Comparison of ENCODE assay signal across 14 cellular contexts in genomic region chr12:53560386-53560785, GRCh38. TPM values are rescaled to one million over a fixed set of nuclear protein-coding genes. Genes with fewer than 3 reads are reported as not detected.
DNase-seq lines count a peak whose midpoint lies in the region; ATAC-seq and TF ChIP-seq lines count a peak whose summit lies in the region.
"Had no signal": no experiment of that assay in that cellular context is flagged by ENCODE, and none has a peak within 500 bp of the region (broad histone marks: within the 10 kb centered on the region; RNA-seq: fewer than 3 reads in every experiment).

No MANE protein-coding gene starts in this region.

- H2BK120ac ChIP-seq in neuronal stem cell (ENCODE audit: low read depth, low read length) = no peak overlapping the region

- no peak overlapping the region for H3K4me3 ChIP-seq in Panc1 (ENCODE audit: low read depth in 2 of 2, low read length in 2 of 2)
- no peak overlapping the region for H3K4me3 ChIP-seq in neuronal stem cell (ENCODE audit: low read length in 2 of 2)
- H3K4me3 ChIP-seq: SJCRH30, transverse colon had no signal

- H3K18ac ChIP-seq in neuronal stem cell (ENCODE audit: low read length) = no peak overlapping the region

- no peak overlapping the region for H2AFZ ChIP-seq in neuronal stem cell (ENCODE audit: low read length)

- H3K4me1 Mint-ChIP-seq in nephron (peaks cover 50% of the 10 kb centered on the region), endothelial cell (ENCODE audit: unreplicated experiment) (peaks cover 4% of the 10 kb centered on the region)

- no peak overlapping the region for H2AK5ac ChIP-seq in neuronal stem cell (ENCODE audit: low read depth, low read length)

- H3K27ac Mint-ChIP-seq in nephron (peak overlapping the region; percentile 18 to 80 (median 76)), endothelial cell (ENCODE audit: unreplicated experiment) (no peak overlapping the region)
- H3K27ac Mint-ChIP-seq: activated naive CD4-positive, alpha-beta T cell treated with anti-CD3 and anti-CD28 coated beads, Interleukin-2, amount 10 ng/mL, durations not matched to agents 7 days and 5 days had no signal

- intact Hi-C loops in Panc1 (cut with micrococcal nuclease; ENCODE audit: unreplicated experiment) = no loop called here

- H4K8ac ChIP-seq in neuronal stem cell (ENCODE audit: low read depth, low read length) = no peak overlapping the region

- H3K27me3 Mint-ChIP-seq in nephron (ENCODE audit: low read depth) (no peaks in the 10 kb centered on the region), endothelial cell (ENCODE audit: unreplicated experiment) (peaks cover 2% of the 10 kb centered on the region)
- H3K27me3 Mint-ChIP-seq: activated naive CD4-positive, alpha-beta T cell treated with anti-CD3 and anti-CD28 coated beads, Interleukin-2, amount 10 ng/mL, durations not matched to agents 7 days and 5 days; CD8-positive, alpha-beta memory T cell had no signal

- in situ Hi-C loops in Panc1 (cut with HindIII; ENCODE audit: low pct_unique_long_range_greater_than_20kb, low sequenced_read_pairs) = no loop called here

- no peak overlapping the region for H2BK5ac ChIP-seq in neuronal stem cell (ENCODE audit: low read length)

- no peak overlapping the region for H3K4me2 ChIP-seq in neuronal stem cell (ENCODE audit: insufficient read depth, low read length, poor library complexity, severe bottlenecking)

- H3K36me3 Mint-ChIP-seq in nephron (ENCODE audit: low read depth) (peaks cover 19% of the 10 kb centered on the region), endothelial cell (ENCODE audit: low read depth, unreplicated experiment) (no peaks in the 10 kb centered on the region)

- no peaks in the 10 kb centered on the region for H3K79me1 ChIP-seq in neuronal stem cell (ENCODE audit: low read depth, low read length)

- POLR2A ChIA-PET in Panc1 (lab: Charles Lee) = no interaction called here

- H3K27ac ChIP-seq in Panc1 (ENCODE audit: low read length) = peak overlapping the region; percentile 51
- H3K27ac ChIP-seq in epithelial cell of prostate = peak overlapping the region; percentile 90
- H3K27ac ChIP-seq in neuronal stem cell (replicated peaks; ENCODE audit: low read length) = no peak overlapping the region
- H3K27ac ChIP-seq: SJCRH30 had no signal

- TF ChIP-seq CTCF in Panc1 (IDR thresholded peaks at IDR 0.05) = no peak
- no peak for TF ChIP-seq CTCF in nephron (IDR thresholded peaks at IDR 0.05; ENCODE audit: unreplicated experiment in 3 of 3)
- TF ChIP-seq CTCF in endothelial cell (IDR thresholded peaks at IDR 0.05; ENCODE audit: unreplicated experiment) = no peak

- H4K91ac ChIP-seq in neuronal stem cell (ENCODE audit: low read depth, low read length, poor library complexity) = no peak overlapping the region

- H3K4me1 ChIP-seq in Panc1 (ENCODE audit: control insufficient read depth, insufficient read depth, low read length) (peaks cover 30% of the 10 kb centered on the region), neuronal stem cell (ENCODE audit: control insufficient read depth in 2 of 2, insufficient read depth in 1 of 2, low read depth in 1 of 2, low read length in 2 of 2) (no peaks in the 10 kb centered on the region)

- H3K9me3 ChIP-seq in Panc1 (ENCODE audit: control insufficient read depth, insufficient read depth, low read depth, low read length) (no peaks in the 10 kb centered on the region), neuronal stem cell (replicated peaks in 1 of 2; ENCODE audit: control insufficient read depth in 2 of 2, insufficient read depth in 1 of 2, low read depth in 1 of 2, low read length in 2 of 2) (no peaks in the 10 kb centered on the region)
- H3K9me3 ChIP-seq: SJCRH30, transverse colon had no signal

- H3K23ac ChIP-seq in neuronal stem cell (ENCODE audit: low read depth, low read length, poor library complexity) = no peak overlapping the region

- no peak overlapping the region for H2BK15ac ChIP-seq in neuronal stem cell (ENCODE audit: low read length)

- CTCF ChIA-PET in Panc1 (lab: Charles Lee) = interaction anchor here (0.7 kb wide), 1 partner anchor 12 kb away, joined by 3 read pairs; no protein-coding TSS in a partner anchor

- H3K14ac ChIP-seq in neuronal stem cell (ENCODE audit: low read length) = no peak overlapping the region

- no CpG with 5 or more reads among the region's 5 CpGs for WGBS in neuronal stem cell (ENCODE audit: extremely low coverage in 2 of 2, insufficient read length in 2 of 2, insufficient replicate concordance in 1 of 2), 2 donors

- no TSS peak for BruUV-seq in Panc1 (replicated peaks; lab: Mats Ljungman, UMichigan)

- DNase-seq in AG20443 (ENCODE audit: low spot score) (peak; percentile 20), Panc1 (ENCODE audit: low read depth, low spot score) (no peak), epithelial cell of prostate (ENCODE audit: low read depth, low spot score) (no peak), endothelial cell (ENCODE audit: low spot score) (no peak), kidney tubule cell (ENCODE audit: low spot score) (no peak), neuronal stem cell (ENCODE audit: low spot score) (no peak), NOMO-1 (lab: John Stamatoyannopoulos, UW; ENCODE audit: unreplicated experiment in 2 of 2) (no peak)
- DNase-seq: activated naive CD4-positive, alpha-beta T cell treated with anti-CD3 and anti-CD28 coated beads, Interleukin-2, amount 10 ng/mL, durations not matched to agents 7 days and 5 days; CD8-positive, alpha-beta memory T cell; NCI-H510A treated with DMSO at 0.1 percent for 48 hours; SJCRH30; transverse colon had no signal

- H2BK12ac ChIP-seq in neuronal stem cell (ENCODE audit: low read length) = no peak overlapping the region

- H3K4ac ChIP-seq in neuronal stem cell (ENCODE audit: low read length) = no peak overlapping the region

- H3K27me3 ChIP-seq in Panc1 (ENCODE audit: control insufficient read depth, insufficient read depth, low read length) (no peaks in the 10 kb centered on the region), neuronal stem cell (ENCODE audit: control insufficient read depth in 3 of 3, insufficient read depth in 3 of 3, low read depth in 1 of 3, low read length in 3 of 3) (no peaks in the 10 kb centered on the region)
- H3K27me3 ChIP-seq: SJCRH30, transverse colon had no signal

- no peak overlapping the region for H3K9ac ChIP-seq in neuronal stem cell (ENCODE audit: low read depth, low read length, poor library complexity)

- no peak for ATAC-seq in Panc1

- H3K4me3 Mint-ChIP-seq in nephron = no peak overlapping the region
- no peak overlapping the region for H3K4me3 Mint-ChIP-seq in endothelial cell (ENCODE audit: unreplicated experiment)
- H3K4me3 Mint-ChIP-seq: activated naive CD4-positive, alpha-beta T cell treated with anti-CD3 and anti-CD28 coated beads, Interleukin-2, amount 10 ng/mL, durations not matched to agents 7 days and 5 days; CD8-positive, alpha-beta memory T cell had no signal

- H3K36me3 ChIP-seq in Panc1 (ENCODE audit: control insufficient read depth, insufficient read depth, low read length) (no peaks in the 10 kb centered on the region), neuronal stem cell (replicated peaks in 1 of 2; ENCODE audit: control insufficient read depth in 2 of 2, insufficient read depth in 2 of 2, low read length in 2 of 2) (no peaks in the 10 kb centered on the region)
- H3K36me3 ChIP-seq: SJCRH30, transverse colon had no signal

- H3K9me3 Mint-ChIP-seq in nephron (no peaks in the 10 kb centered on the region), endothelial cell (ENCODE audit: unreplicated experiment) (no peaks in the 10 kb centered on the region)
- H3K9me3 Mint-ChIP-seq: activated naive CD4-positive, alpha-beta T cell treated with anti-CD3 and anti-CD28 coated beads, Interleukin-2, amount 10 ng/mL, durations not matched to agents 7 days and 5 days; CD8-positive, alpha-beta memory T cell had no signal

RNA-seq across cellular contexts. Expression of gene NPFF, which starts 53.1 kb away (rescaled TPM):
- not detected for total RNA-seq in Panc1 (2021; ENCODE audit: unreplicated experiment)
- not detected for polyA plus RNA-seq in Panc1 (2012; ENCODE audit: insufficient read length)
- not detected for total RNA-seq in endothelial cell (ENCODE audit: unreplicated experiment)
- 0.17 TPM for polyA plus RNA-seq in neuronal stem cell (2013, experiment 1 of 2)
- polyA plus RNA-seq in neuronal stem cell (2013, experiment 2 of 2) = not detected
- total RNA-seq: CD8-positive, alpha-beta memory T cell; posterior vena cava; transverse colon had no signal
- polyA plus RNA-seq: CD8-positive, alpha-beta memory T cell had no signal

RNA-seq across cellular contexts. Expression of gene TARBP2, which starts 59.3 kb away (rescaled TPM):
- 67.3 TPM for total RNA-seq in Panc1 (2021; ENCODE audit: unreplicated experiment)
- polyA plus RNA-seq in Panc1 (2012; ENCODE audit: insufficient read length) = 60.6 TPM
- total RNA-seq in endothelial cell (ENCODE audit: unreplicated experiment) = 45.3 TPM
- 30.1 TPM for polyA plus RNA-seq in neuronal stem cell (2013, experiment 1 of 2)
- 30.0 TPM for polyA plus RNA-seq in neuronal stem cell (2013, experiment 2 of 2)
